ENCODE assay signal across 1 cellular context in genomic region chr1:159821171-159821867, GRCh38.
TF ChIP-seq lines count a peak whose summit lies in the region.

No MANE protein-coding gene starts in this region.

TF ChIP-seq in GM12878, 131 proteins besides CTCF, POLR2A, EP300 and RAD21:
- TF ChIP-seq SREBF1 (IDR thresholded peaks at IDR 0.05; ENCODE audit: low read length) (no peak), RELA (IDR thresholded peaks at IDR 0.05; ENCODE audit: borderline replicate concordance, partially characterized antibody) (no peak), RUNX3 (IDR thresholded peaks at IDR 0.05; ENCODE audit: low read length) (0 out of 2 replicates have a peak, but pooled peaks have one; percentile 11), TBL1XR1 (IDR thresholded peaks at IDR 0.05; ENCODE audit: low read depth, low read length) (no peak), SMC3 (IDR thresholded peaks at IDR 0.05; ENCODE audit: borderline replicate concordance, low read length) (peak; percentile 18; the same call in 1 of the 2 replicates), MEF2B (IDR thresholded peaks at IDR 0.05; ENCODE audit: partially characterized antibody, poor library complexity, severe bottlenecking) (no peak), TCF7 (IDR thresholded peaks at IDR 0.05; ENCODE audit: borderline replicate concordance) (no peak), USF2 (IDR thresholded peaks at IDR 0.05; ENCODE audit: borderline replicate concordance, low read depth, low read length) (no peak), ZNF687 (IDR thresholded peaks at IDR 0.05) (no peak), NR2F1 (conservative IDR thresholded peaks at IDR 0.05) (no peak)
- TF ChIP-seq, protein P1, sequence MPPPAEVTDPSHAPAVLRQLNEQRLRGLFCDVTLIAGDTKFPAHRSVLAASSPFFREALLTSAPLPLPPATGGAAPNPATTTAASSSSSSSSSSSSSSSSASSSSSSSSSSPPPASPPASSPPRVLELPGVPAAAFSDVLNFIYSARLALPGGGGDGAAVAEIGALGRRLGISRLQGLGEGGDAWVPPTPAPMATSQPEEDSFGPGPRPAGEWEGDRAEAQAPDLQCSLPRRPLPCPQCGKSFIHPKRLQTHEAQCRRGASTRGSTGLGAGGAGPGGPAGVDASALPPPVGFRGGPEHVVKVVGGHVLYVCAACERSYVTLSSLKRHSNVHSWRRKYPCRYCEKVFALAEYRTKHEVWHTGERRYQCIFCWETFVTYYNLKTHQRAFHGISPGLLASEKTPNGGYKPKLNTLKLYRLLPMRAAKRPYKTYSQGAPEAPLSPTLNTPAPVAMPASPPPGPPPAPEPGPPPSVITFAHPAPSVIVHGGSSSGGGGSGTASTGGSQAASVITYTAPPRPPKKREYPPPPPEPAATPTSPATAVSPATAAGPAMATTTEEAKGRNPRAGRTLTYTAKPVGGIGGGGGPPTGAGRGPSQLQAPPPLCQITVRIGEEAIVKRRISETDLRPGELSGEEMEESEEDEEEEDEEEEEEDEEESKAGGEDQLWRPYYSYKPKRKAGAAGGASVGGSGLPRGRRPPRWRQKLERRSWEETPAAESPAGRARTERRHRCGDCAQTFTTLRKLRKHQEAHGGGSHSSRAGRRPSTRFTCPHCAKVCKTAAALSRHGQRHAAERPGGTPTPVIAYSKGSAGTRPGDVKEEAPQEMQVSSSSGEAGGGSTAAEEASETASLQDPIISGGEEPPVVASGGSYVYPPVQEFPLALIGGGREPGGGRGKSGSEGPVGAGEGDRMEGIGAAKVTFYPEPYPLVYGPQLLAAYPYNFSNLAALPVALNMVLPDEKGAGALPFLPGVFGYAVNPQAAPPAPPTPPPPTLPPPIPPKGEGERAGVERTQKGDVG (CRISPR knock-in tag; IDR thresholded peaks at IDR 0.05) = no peak
- TF ChIP-seq, protein P2, sequence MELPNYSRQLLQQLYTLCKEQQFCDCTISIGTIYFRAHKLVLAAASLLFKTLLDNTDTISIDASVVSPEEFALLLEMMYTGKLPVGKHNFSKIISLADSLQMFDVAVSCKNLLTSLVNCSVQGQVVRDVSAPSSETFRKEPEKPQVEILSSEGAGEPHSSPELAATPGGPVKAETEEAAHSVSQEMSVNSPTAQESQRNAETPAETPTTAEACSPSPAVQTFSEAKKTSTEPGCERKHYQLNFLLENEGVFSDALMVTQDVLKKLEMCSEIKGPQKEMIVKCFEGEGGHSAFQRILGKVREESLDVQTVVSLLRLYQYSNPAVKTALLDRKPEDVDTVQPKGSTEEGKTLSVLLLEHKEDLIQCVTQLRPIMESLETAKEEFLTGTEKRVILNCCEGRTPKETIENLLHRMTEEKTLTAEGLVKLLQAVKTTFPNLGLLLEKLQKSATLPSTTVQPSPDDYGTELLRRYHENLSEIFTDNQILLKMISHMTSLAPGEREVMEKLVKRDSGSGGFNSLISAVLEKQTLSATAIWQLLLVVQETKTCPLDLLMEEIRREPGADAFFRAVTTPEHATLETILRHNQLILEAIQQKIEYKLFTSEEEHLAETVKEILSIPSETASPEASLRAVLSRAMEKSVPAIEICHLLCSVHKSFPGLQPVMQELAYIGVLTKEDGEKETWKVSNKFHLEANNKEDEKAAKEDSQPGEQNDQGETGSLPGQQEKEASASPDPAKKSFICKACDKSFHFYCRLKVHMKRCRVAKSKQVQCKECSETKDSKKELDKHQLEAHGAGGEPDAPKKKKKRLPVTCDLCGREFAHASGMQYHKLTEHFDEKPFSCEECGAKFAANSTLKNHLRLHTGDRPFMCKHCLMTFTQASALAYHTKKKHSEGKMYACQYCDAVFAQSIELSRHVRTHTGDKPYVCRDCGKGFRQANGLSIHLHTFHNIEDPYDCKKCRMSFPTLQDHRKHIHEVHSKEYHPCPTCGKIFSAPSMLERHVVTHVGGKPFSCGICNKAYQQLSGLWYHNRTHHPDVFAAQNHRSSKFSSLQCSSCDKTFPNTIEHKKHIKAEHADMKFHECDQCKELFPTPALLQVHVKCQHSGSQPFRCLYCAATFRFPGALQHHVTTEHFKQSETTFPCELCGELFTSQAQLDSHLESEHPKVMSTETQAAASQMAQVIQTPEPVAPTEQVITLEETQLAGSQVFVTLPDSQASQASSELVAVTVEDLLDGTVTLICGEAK (IDR thresholded peaks at IDR 0.05; ENCODE audit: borderline replicate concordance) = no peak
